In genomic region chr1:171252482-171252881, GRCh38 we compare ENCODE assay signal across 10 cellular contexts. TPM values are rescaled to one million over a fixed set of nuclear protein-coding genes. Genes with fewer than 3 reads are reported as not detected.
A peak's percentile ranks its signal among the peaks of the same experiment; 100 is the strongest.
DNase-seq lines count a peak whose midpoint lies in the region; ATAC-seq and TF ChIP-seq lines count a peak whose summit lies in the region.
"Had no signal": no experiment of that assay in that cellular context is flagged by ENCODE, and none has a peak within 500 bp of the region (broad histone marks: within the 10 kb centered on the region; RNA-seq: fewer than 3 reads in every experiment).

No MANE protein-coding gene starts in this region.

- no peak overlapping the region for H3K27ac Mint-ChIP-seq in activated naive CD8-positive, alpha-beta T cell treated with anti-CD3 and anti-CD28 coated beads for 36 hours

- H3K9me3 Mint-ChIP-seq in activated naive CD8-positive, alpha-beta T cell treated with anti-CD3 and anti-CD28 coated beads for 36 hours, result no peaks in the 10 kb centered on the region

- H2BK5ac ChIP-seq in trophoblast cell (ENCODE audit: low read depth, low read length, poor library complexity), result no peak overlapping the region

- no peak overlapping the region for H3K4me2 ChIP-seq in trophoblast cell (ENCODE audit: low read length)

- no peak overlapping the region for H2AK5ac ChIP-seq in trophoblast cell (ENCODE audit: low read length)

- no peaks in the 10 kb centered on the region for H3K9me3 ChIP-seq in trophoblast cell (ENCODE audit: insufficient read depth, low read depth, low read length)

- peak overlapping the region; percentile 38 for H3K4me3 Mint-ChIP-seq in activated naive CD8-positive, alpha-beta T cell treated with anti-CD3 and anti-CD28 coated beads for 36 hours

- H3K36me3 Mint-ChIP-seq in activated naive CD8-positive, alpha-beta T cell treated with anti-CD3 and anti-CD28 coated beads for 36 hours, result no peaks in the 10 kb centered on the region

- DNase-seq in GM10266 (ENCODE audit: extremely low spot score) (peak; percentile 18), NCI-H446 (lab: John Stamatoyannopoulos, UW) (no peak), trophoblast cell (no peak), head of caudate nucleus (no peak)
- DNase-seq in activated naive CD8-positive, alpha-beta T cell treated with anti-CD3 and anti-CD28 coated beads for 36 hours, result no peak
- DNase-seq in central memory CD4-positive, alpha-beta T cell, result no peak

- no peak overlapping the region for H4K91ac ChIP-seq in trophoblast cell (ENCODE audit: low read depth, low read length)

- WGBS in trophoblast cell (ENCODE audit: extremely low coverage, insufficient coverage, insufficient read length), result no CpG with 5 or more reads among the region's 5 CpGs

- H3K4me1 ChIP-seq in trophoblast cell (ENCODE audit: control insufficient read depth in 1 of 2, insufficient read depth in 2 of 2, low read length in 2 of 2), result peaks cover 2 to 7% of the 10 kb centered on the region in 2 experiments

- H3K14ac ChIP-seq in trophoblast cell (ENCODE audit: low read length), result no peak overlapping the region

- peaks cover 2% of the 10 kb centered on the region for H3K79me1 ChIP-seq in trophoblast cell (ENCODE audit: low read length)

- peak; percentile 88 for ATAC-seq in GM19452 (IDR thresholded peaks at IDR 0.05; ENCODE audit: unreplicated experiment)
- ATAC-seq in HG03159 (IDR thresholded peaks at IDR 0.05; ENCODE audit: unreplicated experiment), result peak; percentile 94

- H3K36me3 ChIP-seq in trophoblast cell (ENCODE audit: control insufficient read depth in 1 of 2, insufficient read depth in 2 of 2, low read length in 2 of 2), result no peaks in the 10 kb centered on the region

- peaks cover 4% of the 10 kb centered on the region for H3K79me2 ChIP-seq in trophoblast cell (ENCODE audit: control insufficient read depth, insufficient read depth, low read length, poor library complexity)

- no peak overlapping the region for H3K9ac ChIP-seq in trophoblast cell (ENCODE audit: low read length)

- H3K27me3 Mint-ChIP-seq in activated naive CD8-positive, alpha-beta T cell treated with anti-CD3 and anti-CD28 coated beads for 36 hours, result peaks cover 57% of the 10 kb centered on the region

- no peak overlapping the region for H3K4me3 ChIP-seq in trophoblast cell (ENCODE audit: low read depth, low read length)

- H3K4ac ChIP-seq in trophoblast cell (ENCODE audit: low read depth, low read length), result no peak overlapping the region

- no peaks in the 10 kb centered on the region for H3K27me3 ChIP-seq in trophoblast cell (ENCODE audit: insufficient read depth, low read length)

- H2BK120ac ChIP-seq in trophoblast cell (ENCODE audit: insufficient read depth, low read length, poor library complexity), result no peak overlapping the region

- no peak overlapping the region for H3K18ac ChIP-seq in trophoblast cell (ENCODE audit: low read length)

- TF ChIP-seq CTCF in GM10266 (IDR thresholded peaks at IDR 0.05; ENCODE audit: control insufficient read depth, insufficient read depth, low read depth, missing control alignments), result no peak

- no peak overlapping the region for H3K23ac ChIP-seq in trophoblast cell (ENCODE audit: low read length)

- H4K12ac ChIP-seq in trophoblast cell (ENCODE audit: low read depth, low read length), result no peak overlapping the region

- H2AFZ ChIP-seq in trophoblast cell (ENCODE audit: insufficient read depth, low read length, poor library complexity), result no peak overlapping the region

- intact Hi-C loops in head of caudate nucleus (cut with DNase I), result no loop called here

- H3K27ac ChIP-seq in trophoblast cell (ENCODE audit: low read depth, low read length), result no peak overlapping the region

- H3K4me1 Mint-ChIP-seq in activated naive CD8-positive, alpha-beta T cell treated with anti-CD3 and anti-CD28 coated beads for 36 hours, result peaks cover 8% of the 10 kb centered on the region

- H2BK12ac ChIP-seq in trophoblast cell (ENCODE audit: low read length), result no peak overlapping the region

- no peak overlapping the region for H4K8ac ChIP-seq in trophoblast cell (ENCODE audit: low read depth, low read length)

RNA-seq across cellular contexts. Expression of gene FMO1, which starts 4.2 kb away (rescaled TPM):
- not detected for total RNA-seq in activated naive CD8-positive, alpha-beta T cell treated with anti-CD3 and anti-CD28 coated beads for 36 hours
- 0.06 and 0.07 TPM in 2 replicates for polyA plus RNA-seq in trophoblast cell (2013)
- total RNA-seq: endothelial cell of umbilical vein; T-helper 1 cell treated with Interleukin-12 subunit alpha and Interleukin-12 subunit beta and Interleukin-4 antibody, amounts not matched to agents 30 ng/mL and 1 ng/mL, for 36 hours had no signal
- polyA plus RNA-seq: endothelial cell of umbilical vein had no signal
